14 cellular contexts compared by ENCODE assay signal in the genomic region with DNA sequence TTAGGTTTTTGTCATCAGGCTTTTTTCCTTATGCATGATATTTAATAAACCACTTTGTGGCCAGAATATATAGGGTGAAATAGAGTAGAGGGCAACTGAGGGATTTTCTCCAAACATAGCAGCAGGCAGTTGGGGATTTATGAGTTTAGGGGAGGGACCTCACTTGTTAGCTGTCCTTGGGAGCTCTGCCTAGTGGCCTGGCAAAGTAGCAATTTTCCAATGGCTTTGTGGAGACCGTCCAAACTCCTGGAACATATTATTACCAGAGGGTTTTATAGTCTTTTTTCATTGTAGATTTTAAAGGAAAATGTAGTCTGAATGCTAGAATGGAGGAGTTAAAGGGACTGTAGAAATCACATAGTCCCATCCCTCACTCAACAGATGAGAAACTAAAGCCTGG. TPM values are rescaled to one million over a fixed set of nuclear protein-coding genes. Genes with fewer than 3 reads are reported as not detected.
DNase-seq lines count a peak whose midpoint lies in the region; ATAC-seq and TF ChIP-seq lines count a peak whose summit lies in the region.
"Had no signal": no experiment of that assay in that cellular context is flagged by ENCODE, and none has a peak within 500 bp of the region (broad histone marks: within the 10 kb centered on the region; RNA-seq: fewer than 3 reads in every experiment).

No MANE protein-coding gene starts in this region.

- no peak overlapping the region for H3K9ac ChIP-seq in mesendoderm (ENCODE audit: low read length)

- no peak overlapping the region for H2BK120ac ChIP-seq in mesendoderm (ENCODE audit: low read depth, low read length)

- no peak overlapping the region for H2BK5ac ChIP-seq in mesendoderm (ENCODE audit: low read length)

- in situ Hi-C loops in astrocyte of the cerebellum (cut with HindIII; ENCODE audit: low sequenced_read_pairs): no loop called here

- peak; percentile 74 for DNase-seq in AG20443 (ENCODE audit: low spot score)
- DNase-seq in astrocyte of the cerebellum (ENCODE audit: low read depth): peak; percentile 49
- peak; percentile 77 for DNase-seq in right atrium auricular region (ENCODE audit: low spot score)
- peak; percentile 77 for DNase-seq in sciatic nerve (ENCODE audit: low spot score)
- DNase-seq in RPMI8226: no peak
- no peak for DNase-seq in stimulated activated CD8-positive, alpha-beta memory T cell treated with anti-CD3 and anti-CD28 coated beads, Interleukin-4, amount 100 ng/mL, for 48 hours
- no peak for DNase-seq in mesendoderm
- no peak for DNase-seq in RKO (ENCODE audit: low spot score)
- DNase-seq: ACHN; activated B cell treated with CpG ODN at 0.5 μM for 24 hours; activated naive CD4-positive, alpha-beta T cell treated with anti-CD3 and anti-CD28 coated beads, Interleukin-2, amount 10 ng/mL, durations not matched to agents 7 days and 5 days; NCI-H2029; T-cell; thyroid gland had no signal

- H4K5ac ChIP-seq in mesendoderm (ENCODE audit: low read length): no peak overlapping the region

- H3K4me1 ChIP-seq in right atrium auricular region (peaks cover 0 to 92% of the 10 kb centered on the region in 2 donors), mesendoderm (ENCODE audit: control insufficient read depth, low read depth, low read length) (no peaks in the 10 kb centered on the region)
- H3K4me1 ChIP-seq: thyroid gland had no signal

- H2AK5ac ChIP-seq in mesendoderm (ENCODE audit: low read length): no peak overlapping the region

- peak; percentile 86 for ATAC-seq in sciatic nerve
- ATAC-seq: T-cell had no signal

- no peaks in the 10 kb centered on the region for H3K9me3 ChIP-seq in right atrium auricular region
- H3K9me3 ChIP-seq: thyroid gland had no signal

- intact Hi-C loops in sciatic nerve (cut with DNase I): no loop called here

- H3K36me3 ChIP-seq in right atrium auricular region (peaks cover 19% of the 10 kb centered on the region), mesendoderm (ENCODE audit: control insufficient read depth, insufficient read depth, low read length) (peaks cover 17% of the 10 kb centered on the region)

- TF ChIP-seq CTCF in astrocyte of the cerebellum (IDR thresholded peaks at IDR 0.05; ENCODE audit: low read depth, low read length, missing control alignments) (no peak), right atrium auricular region (IDR thresholded peaks at IDR 0.05) (no peak)

- WGBS in mesendoderm (ENCODE audit: extremely low coverage, insufficient coverage, low lambda C conversion rate): no CpG with 5 or more reads among the region's 1 CpG

- H3K4me3 ChIP-seq in astrocyte of the cerebellum (ENCODE audit: low read depth, low read length) (no peak overlapping the region), right atrium auricular region (no peak overlapping the region), mesendoderm (ENCODE audit: low read length) (no peak overlapping the region)
- H3K4me3 ChIP-seq: thyroid gland had no signal

- H3K27ac ChIP-seq in right atrium auricular region (peak overlapping the region; percentile 61 to 79), mesendoderm (ENCODE audit: low read depth, low read length) (no peak overlapping the region)
- H3K27ac ChIP-seq: thyroid gland had no signal

- H3K56ac ChIP-seq in mesendoderm (ENCODE audit: low read length): no peak overlapping the region

- no peak overlapping the region for H3K18ac ChIP-seq in mesendoderm (ENCODE audit: low read length)

- H3K23ac ChIP-seq in mesendoderm (ENCODE audit: low read length): no peak overlapping the region

- H2BK15ac ChIP-seq in mesendoderm (replicated peaks; ENCODE audit: low read depth): no peak overlapping the region

- no peak overlapping the region for H3K4ac ChIP-seq in mesendoderm (ENCODE audit: low read depth, low read length)

- peaks cover 44% of the 10 kb centered on the region for H3K79me1 ChIP-seq in mesendoderm (ENCODE audit: low read length)

- H3K79me2 ChIP-seq in mesendoderm (ENCODE audit: control insufficient read depth, insufficient read depth, low read length): peaks cover 71% of the 10 kb centered on the region

- no peaks in the 10 kb centered on the region for H3K27me3 ChIP-seq in right atrium auricular region
- H3K27me3 ChIP-seq in mesendoderm (ENCODE audit: insufficient read depth, low read length, poor library complexity): no peaks in the 10 kb centered on the region
- H3K27me3 ChIP-seq: thyroid gland had no signal

- H4K8ac ChIP-seq in mesendoderm (ENCODE audit: low read depth, low read length): no peak overlapping the region

- H3K4me2 ChIP-seq in mesendoderm (ENCODE audit: low read length): no peak overlapping the region

RNA-seq across cellular contexts. Expression of a gene that starts 32.2 kb away (rescaled TPM):
- 10 to 100 TPM; 56.7 to 59.5 TPM for total RNA-seq in right atrium auricular region
- 75.6 TPM for total RNA-seq in sciatic nerve
- polyA plus RNA-seq in mesendoderm (2013, experiment 1 of 2): 37.8 TPM
- polyA plus RNA-seq in mesendoderm (2013, experiment 2 of 2): 36.9 TPM

Comparison
In these comparisons a context has a peak if more than half of its experiments do, and no peak if none do; other contexts are left out.
1. DNase-seq: peak in AG20443 (single experiment), astrocyte of the cerebellum (single experiment), right atrium auricular region (single experiment) and sciatic nerve (single experiment); none in RPMI8226 (single experiment), stimulated activated CD8-positive, alpha-beta memory T cell treated with anti-CD3 and anti-CD28 coated beads, Interleukin-4, amount 100 ng/mL, for 48 hours (single experiment), mesendoderm (single experiment) and RKO (single experiment).